Comparison of ENCODE assay signal across 1 cellular context in the genomic region with DNA sequence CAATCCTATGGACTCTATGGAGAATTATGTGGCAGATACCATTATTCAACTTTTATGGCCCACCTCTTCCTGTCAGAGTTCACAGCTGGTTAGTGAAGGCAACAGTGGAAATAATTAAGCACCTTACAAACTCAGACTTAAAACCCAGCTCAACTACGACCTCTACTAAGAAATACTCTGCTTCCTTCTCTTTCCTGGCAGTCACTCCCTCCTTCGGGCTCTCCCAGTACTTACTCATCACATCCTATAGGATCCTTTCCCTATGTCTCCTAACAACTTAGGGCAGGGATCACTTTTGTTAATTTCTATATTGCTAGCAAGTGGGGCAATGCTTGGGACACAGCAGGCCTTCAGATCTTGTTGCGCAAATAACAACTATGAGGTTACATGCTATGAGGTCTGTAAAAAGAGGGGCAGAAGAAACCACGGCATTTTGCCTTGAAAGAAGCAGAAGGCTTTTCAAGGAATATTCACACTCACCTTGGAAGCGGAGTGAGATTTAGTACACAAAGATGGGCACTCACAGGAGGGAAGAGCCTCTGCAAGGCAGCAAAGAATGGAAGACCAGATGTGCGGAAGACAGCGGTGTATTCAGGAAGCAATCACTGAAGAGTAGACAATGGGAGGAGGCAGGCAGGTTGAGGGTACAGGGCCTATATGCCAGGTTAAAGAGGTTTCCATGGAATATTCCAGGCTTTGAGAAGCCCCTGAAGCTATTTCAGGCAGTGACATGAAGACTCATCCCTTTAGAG.
TF ChIP-seq lines count a peak whose summit lies in the region.

No MANE protein-coding gene starts in this region.

TF ChIP-seq in WTC11, 78 proteins besides CTCF, POLR2A, EP300 and RAD21:
- TF ChIP-seq, protein P1, sequence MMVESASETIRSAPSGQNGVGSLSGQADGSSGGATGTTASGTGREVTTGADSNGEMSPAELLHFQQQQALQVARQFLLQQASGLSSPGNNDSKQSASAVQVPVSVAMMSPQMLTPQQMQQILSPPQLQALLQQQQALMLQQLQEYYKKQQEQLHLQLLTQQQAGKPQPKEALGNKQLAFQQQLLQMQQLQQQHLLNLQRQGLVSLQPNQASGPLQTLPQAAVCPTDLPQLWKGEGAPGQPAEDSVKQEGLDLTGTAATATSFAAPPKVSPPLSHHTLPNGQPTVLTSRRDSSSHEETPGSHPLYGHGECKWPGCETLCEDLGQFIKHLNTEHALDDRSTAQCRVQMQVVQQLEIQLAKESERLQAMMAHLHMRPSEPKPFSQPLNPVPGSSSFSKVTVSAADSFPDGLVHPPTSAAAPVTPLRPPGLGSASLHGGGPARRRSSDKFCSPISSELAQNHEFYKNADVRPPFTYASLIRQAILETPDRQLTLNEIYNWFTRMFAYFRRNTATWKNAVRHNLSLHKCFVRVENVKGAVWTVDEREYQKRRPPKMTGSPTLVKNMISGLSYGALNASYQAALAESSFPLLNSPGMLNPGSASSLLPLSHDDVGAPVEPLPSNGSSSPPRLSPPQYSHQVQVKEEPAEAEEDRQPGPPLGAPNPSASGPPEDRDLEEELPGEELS (CRISPR knock-in tag; IDR thresholded peaks at IDR 0.05) = no peak
- no peak for TF ChIP-seq TEAD4 (CRISPR knock-in tag; IDR thresholded peaks at IDR 0.05)
- TF ChIP-seq ZNF317 (CRISPR knock-in tag; IDR thresholded peaks at IDR 0.05; ENCODE audit: borderline replicate concordance, low read depth) = 0 out of 2 replicates have a peak, but pooled peaks have one; percentile 47
- TF ChIP-seq TP53 (CRISPR knock-in tag; IDR thresholded peaks at IDR 0.05) = no peak
